In the genomic region with DNA sequence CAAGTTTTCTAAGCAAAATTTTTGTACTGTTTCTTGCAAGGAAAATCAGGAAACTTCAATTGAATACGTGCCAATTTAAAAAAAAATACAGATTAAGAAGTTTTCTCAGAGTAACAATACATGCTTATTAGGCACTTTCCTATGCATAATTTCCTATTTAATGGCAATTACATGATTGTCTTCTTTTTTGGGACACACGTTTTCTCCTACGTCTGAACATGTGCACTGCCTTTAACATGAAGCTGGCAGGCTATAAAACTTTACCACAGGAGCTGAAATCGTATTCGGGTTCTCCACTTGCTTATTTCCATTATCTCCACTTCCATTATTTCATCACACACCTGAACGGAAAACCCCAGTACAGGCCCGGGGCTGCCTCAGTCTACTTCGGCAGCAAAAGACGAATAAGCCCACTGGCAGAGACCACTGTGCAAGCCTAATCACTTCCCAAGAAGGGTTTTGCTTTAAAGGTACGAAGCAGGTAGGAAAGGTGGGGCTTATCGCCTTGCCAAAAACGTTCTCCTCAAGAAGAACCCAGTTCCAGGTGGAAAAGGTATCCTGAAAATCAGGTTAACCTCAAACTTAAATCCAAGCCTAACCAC, we compare ENCODE assay signal across 7 cellular contexts. TPM values are rescaled to one million over a fixed set of nuclear protein-coding genes. Genes with fewer than 3 reads are reported as not detected.
DNase-seq lines count a peak whose midpoint lies in the region; ATAC-seq and TF ChIP-seq lines count a peak whose summit lies in the region.

No MANE protein-coding gene starts in this region.

- CTCF ChIA-PET in Panc1 (lab: Charles Lee), result no interaction called here

- ATAC-seq in GM21723 (IDR thresholded peaks at IDR 0.05; ENCODE audit: unreplicated experiment), result peak; percentile 4
- no peak for ATAC-seq in Panc1
- ATAC-seq in HG03039 (IDR thresholded peaks at IDR 0.05; ENCODE audit: unreplicated experiment), result no peak

- H3K36me3 ChIP-seq in Panc1 (ENCODE audit: control insufficient read depth, insufficient read depth, low read length), result peaks cover 10% of the 10 kb centered on the region
- H3K36me3 ChIP-seq in rectal smooth muscle tissue (ENCODE audit: control insufficient read depth, insufficient read depth, low read length), result peaks cover 3% of the 10 kb centered on the region

- peaks cover 11% of the 10 kb centered on the region for H3K4me1 ChIP-seq in Panc1 (ENCODE audit: control insufficient read depth, insufficient read depth, low read length)
- peaks cover 4% of the 10 kb centered on the region for H3K4me1 ChIP-seq in rectal smooth muscle tissue (ENCODE audit: control insufficient read depth, insufficient read depth, low read length)

- TF ChIP-seq CTCF in Panc1 (IDR thresholded peaks at IDR 0.05), result no peak
- no peak for TF ChIP-seq CTCF in fibroblast of the aortic adventitia (IDR thresholded peaks at IDR 0.05; ENCODE audit: insufficient read depth, low read length)

- H3K27me3 ChIP-seq in Panc1 (ENCODE audit: control insufficient read depth, insufficient read depth, low read length), result no peaks in the 10 kb centered on the region
- no peaks in the 10 kb centered on the region for H3K27me3 ChIP-seq in rectal smooth muscle tissue (ENCODE audit: control insufficient read depth, insufficient read depth, low read length)

- H3K9ac ChIP-seq in rectal smooth muscle tissue (ENCODE audit: low read length), result peak overlapping the region; percentile 74

- H3K9me3 ChIP-seq in Panc1 (ENCODE audit: control insufficient read depth, insufficient read depth, low read depth, low read length), result no peaks in the 10 kb centered on the region

- POLR2A ChIA-PET in Panc1 (lab: Charles Lee), result interaction anchor here (0.7 kb wide), 1 partner anchor 13 kb away, joined by 3 read pairs; no protein-coding TSS in a partner anchor

- in situ Hi-C loops in Panc1 (cut with HindIII; ENCODE audit: low pct_unique_long_range_greater_than_20kb, low sequenced_read_pairs), result no loop called here

- TSS peak; percentile 60 for BruUV-seq in Panc1 (replicated peaks; lab: Mats Ljungman, UMichigan)

- peak overlapping the region; percentile 94 for H3K27ac ChIP-seq in Panc1 (ENCODE audit: low read length)
- peak overlapping the region; percentile 96 for H3K27ac ChIP-seq in rectal smooth muscle tissue (ENCODE audit: low read depth, low read length)

- intact Hi-C loops in Panc1 (cut with micrococcal nuclease; ENCODE audit: unreplicated experiment), result no loop called here

- DNase-seq in Panc1 (ENCODE audit: low read depth, low spot score), result no peak
- DNase-seq in fibroblast of the aortic adventitia (ENCODE audit: low read depth), result peak; percentile 28
- no peak for DNase-seq in NCI-H446 treated with DMSO at 0.1 percent for 48 hours (lab: John Stamatoyannopoulos, UW)
- DNase-seq in epidermal melanocyte (ENCODE audit: insufficient read length, low spot score), result no peak

- H3K4me3 ChIP-seq in Panc1 (ENCODE audit: low read depth in 2 of 2, low read length in 2 of 2) (peak overlapping the region; percentile 91 to 92), fibroblast of the aortic adventitia (ENCODE audit: low read depth, low read length) (peak overlapping the region; percentile 96), rectal smooth muscle tissue (ENCODE audit: low read length) (peak overlapping the region; percentile 93)

RNA-seq across cellular contexts. Expression of gene RCHY1, which starts 0.6 kb away (rescaled TPM):
- total RNA-seq in Panc1 (2021; ENCODE audit: unreplicated experiment) (17.1 TPM), fibroblast of the aortic adventitia (ENCODE audit: low replicate concordance) (27.3 and 44.0 TPM in 2 replicates)
- 18.7 TPM for polyA plus RNA-seq in Panc1 (2012; ENCODE audit: insufficient read length)

RNA-seq across cellular contexts. Expression of gene THAP6, which starts 0.6 kb away (rescaled TPM):
- total RNA-seq in Panc1 (2021; ENCODE audit: unreplicated experiment), result 13.9 TPM
- 3.7 TPM for polyA plus RNA-seq in Panc1 (2012; ENCODE audit: insufficient read length)
- 22.0 and 44.6 TPM in 2 replicates for total RNA-seq in fibroblast of the aortic adventitia (ENCODE audit: low replicate concordance)

RNA-seq across cellular contexts. Expression of gene ODAPH, which starts 42.2 kb away (rescaled TPM):
- total RNA-seq in Panc1 (2021; ENCODE audit: unreplicated experiment), result not detected
- not detected for polyA plus RNA-seq in Panc1 (2012; ENCODE audit: insufficient read length)
- not detected in 2 replicates for total RNA-seq in fibroblast of the aortic adventitia (ENCODE audit: low replicate concordance)
